26 cellular contexts compared by ENCODE assay signal in the genomic region with DNA sequence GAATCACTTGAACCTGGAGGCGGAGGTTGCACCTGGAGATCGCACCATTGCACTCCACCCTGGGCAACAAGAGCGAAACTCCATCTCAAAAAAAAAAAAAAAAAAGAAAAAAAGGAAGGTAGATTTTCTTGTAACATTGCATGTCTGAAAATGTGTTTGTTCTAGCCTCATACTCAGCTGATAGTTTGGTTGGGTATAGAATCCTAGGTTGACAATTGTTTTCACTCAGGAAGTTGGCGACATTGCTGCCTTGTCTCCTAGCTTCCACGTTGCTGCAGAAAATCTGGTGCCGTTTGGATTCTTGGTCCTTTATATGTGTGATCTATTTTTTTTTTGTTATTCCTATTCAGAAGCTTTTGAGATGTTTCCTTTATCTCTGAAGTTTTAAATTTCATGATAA.
"Had no signal": no experiment of that assay in that cellular context is flagged by ENCODE, and none has a peak within 500 bp of the region (broad histone marks: within the 10 kb centered on the region; RNA-seq: fewer than 3 reads in every experiment).

No MANE protein-coding gene starts in this region.

- DNase-seq: dermis blood vessel endothelial cell; effector memory CD4-positive, alpha-beta T cell; hypothalamus; immature natural killer cell; islet precursor cell; kidney glomerular epithelial cell; left colon; left ventricle myocardium superior; lower lobe of right lung; natural killer cell; occipital lobe; ovary; posterior cingulate gyrus; psoas muscle; right cardiac atrium; spleen; stimulated activated CD4-positive, alpha-beta T cell treated with anti-CD3 and anti-CD28 coated beads, Interleukin-4, amount 100 ng/mL, for 4 hours; upper lobe of right lung; uterus had no signal

- FAIRE-seq: endometrium, frontal cortex had no signal

- ATAC-seq: left colon; left ventricle myocardium superior; lower lobe of right lung; natural killer cell; psoas muscle; right cardiac atrium; stimulated activated memory B cell treated with anti-CD40 and anti-IgM and Interleukin-4, amounts not matched to agents 10 μg/mL and 1 μg/mL and 100 μg/mL, for 72 hours; upper lobe of right lung had no signal

- H3K9me3 ChIP-seq: lower lobe of right lung, thoracic aorta, upper lobe of right lung, uterus had no signal

- H3K4me3 ChIP-seq: coronary artery, lower lobe of right lung, ovary, psoas muscle, skin epidermis, spleen, thoracic aorta, tibial nerve, upper lobe of right lung, uterus had no signal

- H3K4me1 ChIP-seq: uterus had no signal

- H3K27ac ChIP-seq: coronary artery, lower lobe of right lung, ovary, psoas muscle, skin epidermis, spleen, thoracic aorta, tibial nerve, upper lobe of right lung, uterus had no signal
